In the genomic region with DNA sequence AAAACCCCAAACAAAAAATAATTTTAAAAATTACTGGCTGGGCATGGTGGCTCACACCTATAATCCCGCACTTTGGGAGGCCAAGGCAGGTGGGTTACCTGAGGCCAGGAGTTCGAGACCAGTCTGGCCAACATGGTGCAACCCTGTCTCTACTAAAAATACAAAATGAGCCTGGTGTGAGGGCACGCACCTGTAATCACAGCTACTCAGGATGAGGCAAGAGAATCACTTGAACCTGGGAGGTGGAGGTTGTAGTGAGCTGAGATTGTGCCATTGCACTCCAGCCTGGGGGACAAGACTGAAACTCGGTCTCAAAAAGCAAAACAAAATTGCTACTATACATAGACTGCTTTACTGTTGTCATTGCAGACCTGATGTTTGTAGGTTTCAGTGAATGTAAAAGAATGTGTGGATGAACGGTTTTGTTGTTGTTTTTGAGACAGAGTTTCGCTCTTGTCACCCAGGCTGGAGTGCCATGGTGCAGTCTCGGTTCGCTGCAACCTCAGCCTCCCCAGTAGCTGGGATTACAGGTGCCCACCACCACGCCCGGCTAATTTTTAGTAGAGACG, we compare ENCODE assay signal across 6 cellular contexts. TPM values are rescaled to one million over a fixed set of nuclear protein-coding genes. Genes with fewer than 3 reads are reported as not detected.
DNase-seq lines count a peak whose midpoint lies in the region; ATAC-seq, FAIRE-seq and TF ChIP-seq lines count a peak whose summit lies in the region.
"Not testable (repeated sequence)": the region's sequence is repeated elsewhere in the genome, so short reads cannot be mapped to it uniquely, and the experiment has no call there.

No MANE protein-coding gene starts in this region.

- not testable (repeated sequence) for H2BK5ac ChIP-seq in neuronal stem cell (ENCODE audit: low read length)

- H3K23ac ChIP-seq in neuronal stem cell (ENCODE audit: low read depth, low read length, poor library complexity), result not testable (repeated sequence)

- ATAC-seq in GM23338, K562: not testable (repeated sequence)

- TF ChIP-seq EP300 in K562 (IDR thresholded peaks at IDR 0.05; ENCODE audit: low read length), result not testable (repeated sequence)

- not testable (repeated sequence) for H3K9me1 ChIP-seq in K562 (ENCODE audit: control insufficient read depth, insufficient read depth, low read length)

- TF ChIP-seq RAD21 in K562 (CRISPR knock-in tag; conservative IDR thresholded peaks at IDR 0.05 in 1 of 2, IDR thresholded peaks at IDR 0.05 in 1 of 2), result not testable (repeated sequence)

- H3F3A ChIP-seq in GM23338 (replicated peaks; ENCODE audit: low read depth), result peaks cover 43% of the 10 kb centered on the region

- H3K18ac ChIP-seq in neuronal stem cell (ENCODE audit: low read length), result not testable (repeated sequence)

- H2AK5ac ChIP-seq in neuronal stem cell (ENCODE audit: low read depth, low read length), result not testable (repeated sequence)

- H3K4ac ChIP-seq in neuronal stem cell (ENCODE audit: low read length), result not testable (repeated sequence)

- POLR2A ChIA-PET in K562 (lab: Yijun Ruan, JAX), result interaction anchor here (0.6 to 1.8 kb wide), 5 partner anchors 10 to 478 kb away, joined by 3 to 7 read pairs (median 4); no protein-coding TSS in a partner anchor

- H4K20me1 ChIP-seq in GM23338 (replicated peaks; ENCODE audit: insufficient read depth) (peaks cover 34% of the 10 kb centered on the region), K562 (replicated peaks; ENCODE audit: control insufficient read depth, insufficient read depth, low read length) (peaks cover 14% of the 10 kb centered on the region; the same call in 1 of the 2 replicates)

- H3K4me1 Mint-ChIP-seq in GM23338, result peaks cover 10% of the 10 kb centered on the region; the same call in 2 of the 3 replicates
- not testable (repeated sequence) for H3K4me1 Mint-ChIP-seq in activated T-cell treated with anti-CD3 and anti-CD28 coated beads, Interleukin-2, amount 50 U/mL, for 24 hours (ENCODE audit: low read depth)

- BruUV-seq in K562 (replicated peaks; lab: Mats Ljungman, UMichigan), result not testable (repeated sequence)

- H3K27ac ChIP-seq in GM23338 (ENCODE audit: low read depth) (peak overlapping the region; percentile 67; the same call in 1 of the 2 replicates), SK-N-MC (peak overlapping the region; percentile 68), cardiac muscle cell (peak overlapping the region; percentile 77), neuronal stem cell (replicated peaks; ENCODE audit: low read length) (peak overlapping the region; percentile 50)
- H3K27ac ChIP-seq in K562 (ENCODE audit: extremely low read depth, low read depth, low read length), result not testable (repeated sequence)

- H3K4me3 Mint-ChIP-seq in GM23338; activated T-cell treated with anti-CD3 and anti-CD28 coated beads, Interleukin-2, amount 50 U/mL, for 24 hours: not testable (repeated sequence)

- peak; percentile 58 for TF ChIP-seq POLR2A in K562 (conservative IDR thresholded peaks at IDR 0.05)

- not testable (repeated sequence) for H3K9me2 ChIP-seq in GM23338 (ENCODE audit: insufficient read depth)

- H2BK12ac ChIP-seq in neuronal stem cell (ENCODE audit: low read length), result not testable (repeated sequence)

- H2AFZ ChIP-seq in GM23338; K562 (ENCODE audit: low read depth, low read length); neuronal stem cell (ENCODE audit: low read length): not testable (repeated sequence)

- in situ Hi-C loops in K562 (cut with MboI), result not testable (repeated sequence)

- intact Hi-C loops in K562 (cut with micrococcal nuclease), result loop anchor here (10.0 kb wide), 1 partner anchor 470 kb away; no protein-coding TSS in a partner anchor

- H3K4me3 ChIP-seq in GM23338; SK-N-MC; K562; cardiac muscle cell; neuronal stem cell (ENCODE audit: low read length in 2 of 2): not testable (repeated sequence)

- H2BK15ac ChIP-seq in neuronal stem cell (ENCODE audit: low read length), result not testable (repeated sequence)

- H2BK120ac ChIP-seq in neuronal stem cell (ENCODE audit: low read depth, low read length), result not testable (repeated sequence)

- DNase-seq in GM23338 (ENCODE audit: low spot score); SK-N-MC (ENCODE audit: low read depth, low spot score); activated T-cell treated with anti-CD3 and anti-CD28 coated beads, Interleukin-2, amount 50 U/mL, for 24 hours; K562 (ENCODE audit: extremely low read depth in 1 of 4, low spot score in 3 of 4); cardiac muscle cell (ENCODE audit: low read depth in 1 of 2, low spot score in 1 of 2); neuronal stem cell (ENCODE audit: low spot score): not testable (repeated sequence)

- not testable (repeated sequence) for H3K27me3 ChIP-seq in GM23338 (ENCODE audit: insufficient read depth); K562 (ENCODE audit: control insufficient read depth in 2 of 2, insufficient read depth in 2 of 2, low read length in 2 of 2); cardiac muscle cell; neuronal stem cell (ENCODE audit: control insufficient read depth in 3 of 3, insufficient read depth in 3 of 3, low read depth in 1 of 3, low read length in 3 of 3)

- not testable (repeated sequence) for H3K4me1 ChIP-seq in GM23338 (ENCODE audit: insufficient read depth); K562 (replicated peaks in 1 of 2; ENCODE audit: control insufficient read depth in 2 of 2, insufficient read depth in 2 of 2, low read length in 2 of 2); cardiac muscle cell (ENCODE audit: low read depth)
- H3K4me1 ChIP-seq in neuronal stem cell (ENCODE audit: control insufficient read depth in 2 of 2, insufficient read depth in 1 of 2, low read depth in 1 of 2, low read length in 2 of 2), result peaks cover 0 to 10% of the 10 kb centered on the region in 2 donors

- H4K8ac ChIP-seq in neuronal stem cell (ENCODE audit: low read depth, low read length), result not testable (repeated sequence)

- not testable (repeated sequence) for H3K27ac Mint-ChIP-seq in GM23338
- peak overlapping the region; percentile 55 for H3K27ac Mint-ChIP-seq in activated T-cell treated with anti-CD3 and anti-CD28 coated beads, Interleukin-2, amount 50 U/mL, for 24 hours

- TF ChIP-seq CTCF in GM23338 (conservative IDR thresholded peaks at IDR 0.05; ENCODE audit: low read depth in 2 of 2); K562 (IDR thresholded peaks at IDR 0.05 in 2 of 3, conservative IDR thresholded peaks at IDR 0.05 in 1 of 3; ENCODE audit: insufficient read depth in 2 of 3, low read depth in 1 of 3, low read length in 3 of 3); cardiac muscle cell (IDR thresholded peaks at IDR 0.05; ENCODE audit: low read depth, low read length): not testable (repeated sequence)

- H4K91ac ChIP-seq in neuronal stem cell (ENCODE audit: low read depth, low read length, poor library complexity), result not testable (repeated sequence)

- not testable (repeated sequence) for H3K4me2 ChIP-seq in GM23338; K562 (ENCODE audit: insufficient read depth, low read length); neuronal stem cell (ENCODE audit: insufficient read depth, low read length, poor library complexity, severe bottlenecking)

- peak; percentile 6 for FAIRE-seq in K562 (lab: Jason Lieb, UNC)

- not testable (repeated sequence) for H3K9me3 ChIP-seq in SK-N-MC (ENCODE audit: low read depth, low read length); K562 (replicated peaks; ENCODE audit: control insufficient read depth, insufficient read depth, low read depth, low read length); cardiac muscle cell (ENCODE audit: low read depth); neuronal stem cell (replicated peaks in 1 of 2; ENCODE audit: control insufficient read depth in 2 of 2, insufficient read depth in 1 of 2, low read depth in 1 of 2, low read length in 2 of 2)

- H3K36me3 Mint-ChIP-seq in GM23338 (ENCODE audit: low read depth), result peaks cover 60% of the 10 kb centered on the region
- H3K36me3 Mint-ChIP-seq in activated T-cell treated with anti-CD3 and anti-CD28 coated beads, Interleukin-2, amount 50 U/mL, for 24 hours (ENCODE audit: low read depth), result peaks cover 78% of the 10 kb centered on the region

- H3K9me3 Mint-ChIP-seq in GM23338; activated T-cell treated with anti-CD3 and anti-CD28 coated beads, Interleukin-2, amount 50 U/mL, for 24 hours: not testable (repeated sequence)

- H3K27me3 Mint-ChIP-seq in GM23338 (ENCODE audit: insufficient read depth, low read depth, poor library complexity), result peaks cover 23% of the 10 kb centered on the region
- not testable (repeated sequence) for H3K27me3 Mint-ChIP-seq in activated T-cell treated with anti-CD3 and anti-CD28 coated beads, Interleukin-2, amount 50 U/mL, for 24 hours

- H3K9ac ChIP-seq in SK-N-MC (ENCODE audit: insufficient read length); K562 (ENCODE audit: insufficient read depth in 1 of 2, low read depth in 2 of 2, low read length in 2 of 2); neuronal stem cell (ENCODE audit: low read depth, low read length, poor library complexity): not testable (repeated sequence)

- not testable (repeated sequence) for H3K79me1 ChIP-seq in neuronal stem cell (ENCODE audit: low read depth, low read length)

- H3K36me3 ChIP-seq in GM23338 (ENCODE audit: insufficient read depth) (peaks cover 28% of the 10 kb centered on the region), SK-N-MC (ENCODE audit: insufficient read depth, low read length) (peaks cover 52% of the 10 kb centered on the region), K562 (ENCODE audit: control insufficient read depth, insufficient read depth, low read length) (peaks cover 43% of the 10 kb centered on the region; the same call in 2 of the 3 replicates), neuronal stem cell (replicated peaks in 1 of 2; ENCODE audit: control insufficient read depth in 2 of 2, insufficient read depth in 2 of 2, low read length in 2 of 2) (peaks cover 21 to 76% of the 10 kb centered on the region in 2 donors)
- H3K36me3 ChIP-seq in cardiac muscle cell, result not testable (repeated sequence)

- WGBS in K562 (ENCODE audit: insufficient coverage, low coverage, missing lambda C conversion rate), result 84% methylated on average over 11 of the region's 11 CpGs
- WGBS in neuronal stem cell (ENCODE audit: extremely low coverage in 2 of 2, insufficient read length in 2 of 2, insufficient replicate concordance in 1 of 2), 2 donors, result no CpG with 5 or more reads among the region's 11 CpGs

- CTCF ChIA-PET in K562 (lab: Yijun Ruan, JAX; ENCODE audit: low intra/inter-chr PET ratio), result not testable (repeated sequence)

- not testable (repeated sequence) for H3K14ac ChIP-seq in neuronal stem cell (ENCODE audit: low read length)

- H3K79me2 ChIP-seq in GM23338 (replicated peaks; ENCODE audit: insufficient read depth); K562 (ENCODE audit: control insufficient read depth, insufficient read depth, low read length): not testable (repeated sequence)

RNA-seq across cellular contexts. Expression of gene CSE1L, which starts 59.0 kb away (rescaled TPM):
- 312 and 326 TPM in 2 replicates for total RNA-seq in GM23338 (2014; rRNA removed; shearing (Covaris generic))
- 147 and 163 TPM in 2 replicates for polyA plus RNA-seq in GM23338 (2016; fragmentation: Nextera tagmentation; extraction: Ambion mirVana)
- 43.1 and 111 TPM in 2 replicates for total RNA-seq in K562 (2011; cell fraction: chromatin; rRNA removed; ENCODE audit: low replicate concordance)
- total RNA-seq in K562 (2011; cell fraction: nucleolus; rRNA removed), result 30.4 and 30.7 TPM in 2 replicates
- 50.2 and 60.6 TPM in 2 replicates for total RNA-seq in K562 (2011; cell fraction: nucleoplasm; rRNA removed)
- total RNA-seq in K562 (2014; rRNA removed), result 163 and 169 TPM in 2 replicates
- total RNA-seq in K562 (2014; rRNA removed; fragmentation: Illumina TruSeq; extraction: Trizol), result 280 and 305 TPM in 2 replicates
- total RNA-seq in K562 (2015; rRNA removed; fragmentation: Illumina TruSeq; extraction: Trizol), result 228 and 249 TPM in 2 replicates
- total RNA-seq in K562 (2021), result 206 and 219 TPM in 2 replicates
- 152 and 223 TPM in 2 replicates for polyA plus RNA-seq in K562 (2011; rRNA removed)
- polyA plus RNA-seq in K562 (2011; cell fraction: cytosol; rRNA removed), result 51.7 and 85.9 TPM in 2 replicates
- 47.4 and 55.3 TPM in 2 replicates for polyA plus RNA-seq in K562 (2011; cell fraction: nucleus; rRNA removed)
- 102 and 125 TPM in 2 replicates for polyA plus RNA-seq in K562 (2012)
- polyA plus RNA-seq in K562 (2014; fragmentation: Illumina TruSeq; extraction: Trizol), result 203 and 255 TPM in 2 replicates
- polyA plus RNA-seq in K562 (2014; fragmentation: Nextera tagmentation; extraction: Ambion mirVana), result 100 to 1,000 TPM; 138 to 209 TPM
- 171 and 188 TPM in 2 replicates for polyA plus RNA-seq in K562 (2014; rRNA removed)
- polyA minus RNA-seq in K562 (2011; rRNA and poly(A)+ RNA removed), result 239 and 241 TPM in 2 replicates
- 72.9 and 95.6 TPM in 2 replicates for polyA minus RNA-seq in K562 (2011; cell fraction: cytosol; rRNA and poly(A)+ RNA removed)
- 23.7 and 44.5 TPM in 2 replicates for polyA minus RNA-seq in K562 (2011; cell fraction: nucleus; rRNA and poly(A)+ RNA removed)
- total RNA-seq in cardiac muscle cell, result 50.3 and 54.7 TPM in 2 replicates
- 78.9 and 101 TPM in 2 replicates for polyA plus RNA-seq in cardiac muscle cell
- 136 TPM for polyA plus RNA-seq in neuronal stem cell (2013, experiment 1 of 2)
- 139 TPM for polyA plus RNA-seq in neuronal stem cell (2013, experiment 2 of 2)
